ENCODE assay signal across 22 cellular contexts in genomic region chr5:126480824-126481223, GRCh38.
"Had no signal": no experiment of that assay in that cellular context is flagged by ENCODE, and none has a peak within 500 bp of the region (broad histone marks: within the 10 kb centered on the region; RNA-seq: fewer than 3 reads in every experiment).

No MANE protein-coding gene starts in this region.

- FAIRE-seq: small intestine had no signal

- H3K4me3 ChIP-seq: thoracic aorta, upper lobe of right lung had no signal

- ATAC-seq: activated naive CD8-positive, alpha-beta T cell treated with anti-CD3 and anti-CD28 coated beads, Interleukin-2, amount 50 U/mL, for 24 hours; activated T-cell treated with anti-CD3 and anti-CD28 coated beads, Interleukin-2, amount 50 U/mL, for 4 hours; effector memory CD8-positive, alpha-beta T cell; left lobe of liver; stimulated activated naive CD8-positive, alpha-beta T cell treated with anti-CD3 and anti-CD28 coated beads, Interleukin-15, amount 100 ng/mL, for 72 hours; upper lobe of right lung had no signal

- H3K9me3 ChIP-seq: thoracic aorta, upper lobe of right lung had no signal

- H3K27ac ChIP-seq: brain microvascular endothelial cell, upper lobe of right lung had no signal

- DNase-seq: activated CD4-positive, alpha-beta T cell treated with anti-CD3 and anti-CD28 coated beads, Interleukin-2, amount 10 ng/mL, durations not matched to agents 7 days and 5 days; activated CD8-positive, alpha-beta memory T cell treated with anti-CD3 and anti-CD28 coated beads, Interleukin-2, amount 50 U/mL, for 4 hours; activated effector memory CD4-positive, alpha-beta T cell treated with Interleukin-2 at 50 U/mL for 16 hours; activated naive CD4-positive, alpha-beta T cell treated with anti-CD3 and anti-CD28 coated beads, Interleukin-2, amount 10 ng/mL, durations not matched to agents 7 days and 5 days; activated naive CD8-positive, alpha-beta T cell treated with anti-CD3 and anti-CD28 coated beads, Interleukin-2, amount 50 U/mL, for 24 hours; activated T-cell treated with anti-CD3 and anti-CD28 coated beads, Interleukin-2, amount 50 U/mL, for 4 hours; aorta; brain microvascular endothelial cell; dermis blood vessel endothelial cell; effector memory CD8-positive, alpha-beta T cell; glutamatergic neuron; hypothalamus; islet precursor cell; midbrain; occipital lobe; small intestine; stimulated activated CD4-positive, alpha-beta T cell treated with anti-CD3 and anti-CD28 coated beads, Interleukin-15, amount 100 ng/mL, for 24 hours; stimulated activated CD4-positive, alpha-beta T cell treated with anti-CD3 and anti-CD28 coated beads, Interleukin-2, amount 100 ng/mL, for 48 hours; stimulated activated naive CD8-positive, alpha-beta T cell treated with anti-CD3 and anti-CD28 coated beads, Interleukin-15, amount 100 ng/mL, for 72 hours; upper lobe of right lung had no signal

- H3K4me1 ChIP-seq: upper lobe of right lung had no signal

- H3K27me3 ChIP-seq: brain microvascular endothelial cell, upper lobe of right lung had no signal
